10 cellular contexts compared by ENCODE assay signal in the genomic region with DNA sequence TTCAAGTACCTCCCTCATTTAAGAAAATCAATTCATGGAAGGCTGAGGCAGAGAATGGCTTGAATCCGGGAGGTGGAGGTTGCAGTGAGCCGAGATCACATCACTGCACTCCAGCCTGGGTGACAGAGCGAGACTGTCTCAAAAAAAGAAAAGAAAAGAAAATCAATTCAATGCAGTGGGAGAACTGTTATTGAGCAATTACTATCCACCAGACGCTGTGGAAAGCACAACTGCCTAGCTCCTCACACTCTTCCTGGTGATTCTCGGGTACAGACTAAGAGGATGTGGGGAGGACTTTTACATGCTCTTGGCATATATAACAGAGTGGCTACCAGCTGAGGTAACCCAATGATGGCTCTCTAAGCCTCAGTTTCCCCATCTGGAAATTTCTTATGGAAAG. TPM values are rescaled to one million over a fixed set of nuclear protein-coding genes. Genes with fewer than 3 reads are reported as not detected.
A peak's percentile ranks its signal among the peaks of the same experiment; 100 is the strongest.
DNase-seq lines count a peak whose midpoint lies in the region; ATAC-seq, FAIRE-seq and TF ChIP-seq lines count a peak whose summit lies in the region.
"Had no signal": no experiment of that assay in that cellular context is flagged by ENCODE, and none has a peak within 500 bp of the region (broad histone marks: within the 10 kb centered on the region; RNA-seq: fewer than 3 reads in every experiment).

No MANE protein-coding gene starts in this region.

- intact Hi-C loops in naive thymus-derived CD4-positive, alpha-beta T cell (cut with micrococcal nuclease) = loop anchor here in 1 of 2 donors (5.0 kb wide), 1 partner anchor 180 kb away; no protein-coding TSS in a partner anchor
- intact Hi-C loops in thyroid gland (cut with DNase I) = loop anchor here (10.0 kb wide), 1 partner anchor 513 kb away; no protein-coding TSS in a partner anchor

- peaks cover 20 to 26% of the 10 kb centered on the region in 2 donors for H3K4me1 ChIP-seq in naive thymus-derived CD4-positive, alpha-beta T cell (ENCODE audit: control insufficient read depth in 2 of 2, insufficient read depth in 2 of 2, low read length in 2 of 2)
- H3K4me1 ChIP-seq in thyroid gland = no peaks in the 10 kb centered on the region

- H3K27me3 ChIP-seq in naive thymus-derived CD4-positive, alpha-beta T cell (ENCODE audit: control insufficient read depth in 2 of 2, insufficient read depth in 2 of 2, low read length in 2 of 2) = no peaks in the 10 kb centered on the region
- H3K27me3 ChIP-seq in thyroid gland = no peaks in the 10 kb centered on the region

- POLR2A ChIA-PET in naive thymus-derived CD4-positive, alpha-beta T cell (lab: Charles Lee) = interaction anchor here (0.6 to 24.0 kb wide), 10 partner anchors 12 to 516 kb away, joined by 3 to 1322 read pairs (median 129); a partner anchor contains a TSS

- DNase-seq in AML-193 (lab: John Stamatoyannopoulos, UW) (peak; percentile 11 to 32), GM18507 (ENCODE audit: extremely low spot score, insufficient read length, low read depth) (no peak), NCI-H1092 treated with DMSO at 0.1 percent for 48 hours (lab: John Stamatoyannopoulos, UW) (no peak), NCI-H2107 (lab: John Stamatoyannopoulos, UW) (no peak), SHP77 (lab: John Stamatoyannopoulos, UW) (no peak), thyroid gland (no peak)
- no peak for DNase-seq in activated naive CD8-positive, alpha-beta T cell treated with anti-CD3 and anti-CD28 coated beads for 36 hours
- DNase-seq in naive thymus-derived CD4-positive, alpha-beta T cell = no peak
- DNase-seq: KG1, mesendoderm had no signal

- peak; percentile 35 for FAIRE-seq in GM18507 (lab: Jason Lieb, UNC)

- peak overlapping the region; percentile 85 for H3K27ac ChIP-seq in naive thymus-derived CD4-positive, alpha-beta T cell (ENCODE audit: low read depth, low read length)
- peak overlapping the region in 1 of 3 donors; percentile 69 for H3K27ac ChIP-seq in thyroid gland

- TF ChIP-seq CTCF in thyroid gland (IDR thresholded peaks at IDR 0.05) = no peak

- H3K4me1 Mint-ChIP-seq in activated naive CD8-positive, alpha-beta T cell treated with anti-CD3 and anti-CD28 coated beads for 36 hours = peaks cover 32% of the 10 kb centered on the region
- peaks cover 7 to 54% (median 27%) of the 10 kb centered on the region in 7 donors for H3K4me1 Mint-ChIP-seq in naive thymus-derived CD4-positive, alpha-beta T cell

- peak overlapping the region; percentile 98 for H3K27ac Mint-ChIP-seq in activated naive CD8-positive, alpha-beta T cell treated with anti-CD3 and anti-CD28 coated beads for 36 hours
- peak overlapping the region; percentile 92 to 99 (median 98) for H3K27ac Mint-ChIP-seq in naive thymus-derived CD4-positive, alpha-beta T cell

- no peak for TF ChIP-seq POLR2A in thyroid gland (IDR thresholded peaks at IDR 0.05)

- H3K9me3 ChIP-seq in naive thymus-derived CD4-positive, alpha-beta T cell (ENCODE audit: control insufficient read depth in 2 of 3, low read length in 3 of 3) = no peaks in the 10 kb centered on the region
- no peaks in the 10 kb centered on the region for H3K9me3 ChIP-seq in thyroid gland

- peak overlapping the region; percentile 89 for H3K4me3 Mint-ChIP-seq in activated naive CD8-positive, alpha-beta T cell treated with anti-CD3 and anti-CD28 coated beads for 36 hours
- H3K4me3 Mint-ChIP-seq in naive thymus-derived CD4-positive, alpha-beta T cell = peak overlapping the region; percentile 92 to 98 (median 94)

- WGBS in thyroid gland, 2 donors = 81 to 84% methylated on average over 5 of the region's 5 CpGs

- peak overlapping the region; percentile 68 for H3K4me3 ChIP-seq in naive thymus-derived CD4-positive, alpha-beta T cell (ENCODE audit: low read length)
- H3K4me3 ChIP-seq in thyroid gland (replicated peaks in 1 of 3) = no peak overlapping the region

- H3K9me3 Mint-ChIP-seq in activated naive CD8-positive, alpha-beta T cell treated with anti-CD3 and anti-CD28 coated beads for 36 hours = no peaks in the 10 kb centered on the region
- H3K9me3 Mint-ChIP-seq in naive thymus-derived CD4-positive, alpha-beta T cell = peaks cover 0 to 34% (median 0%) of the 10 kb centered on the region in 11 donors

- CTCF ChIA-PET in naive thymus-derived CD4-positive, alpha-beta T cell (lab: Charles Lee) = interaction anchor here (1.4 to 9.2 kb wide), 5 partner anchors 12 to 120 kb away, joined by 3 to 102 read pairs (median 12); no protein-coding TSS in a partner anchor

- ATAC-seq in naive thymus-derived CD4-positive, alpha-beta T cell = no peak

- H3K36me3 ChIP-seq in naive thymus-derived CD4-positive, alpha-beta T cell (ENCODE audit: control insufficient read depth in 2 of 3, insufficient read depth in 3 of 3, low read length in 3 of 3) = peaks cover 6 to 17% (median 16%) of the 10 kb centered on the region in 3 experiments
- H3K36me3 ChIP-seq in thyroid gland = no peaks in the 10 kb centered on the region

- H3K27me3 Mint-ChIP-seq in activated naive CD8-positive, alpha-beta T cell treated with anti-CD3 and anti-CD28 coated beads for 36 hours = peaks cover 12% of the 10 kb centered on the region
- H3K27me3 Mint-ChIP-seq in naive thymus-derived CD4-positive, alpha-beta T cell = peaks cover 0 to 8% (median 0%) of the 10 kb centered on the region in 5 donors

- peaks cover 34% of the 10 kb centered on the region for H3K36me3 Mint-ChIP-seq in activated naive CD8-positive, alpha-beta T cell treated with anti-CD3 and anti-CD28 coated beads for 36 hours
- peaks cover 6 to 51% (median 24%) of the 10 kb centered on the region in 5 donors for H3K36me3 Mint-ChIP-seq in naive thymus-derived CD4-positive, alpha-beta T cell

RNA-seq across cellular contexts. Expression of a gene that starts 2.7 kb away (rescaled TPM):
- total RNA-seq in activated naive CD8-positive, alpha-beta T cell treated with anti-CD3 and anti-CD28 coated beads for 36 hours = 1,000 to 10,000 TPM; 3,478 to 3,646 TPM
- over 10,000 TPM in 1 of 5 experiments, 1,000 to 10,000 TPM in 4; 3,911 to 13,454 (median 4,935) TPM for total RNA-seq in naive thymus-derived CD4-positive, alpha-beta T cell
- polyA plus RNA-seq in naive thymus-derived CD4-positive, alpha-beta T cell = over 10,000 TPM; 26,512 to 30,787 TPM
- total RNA-seq in thyroid gland = 1,000 to 10,000 TPM in 3 of 4 donors, 100 to 1,000 TPM in 1; 854 to 2,672 (median 1,302) TPM

Comparison
In these comparisons a context has a peak if more than half of its experiments do, and no peak if none do; other contexts are left out.
1. DNase-seq: peak in AML-193 (2 of 2); none in GM18507 (single experiment), activated naive CD8-positive, alpha-beta T cell treated with anti-CD3 and anti-CD28 coated beads for 36 hours (single experiment), naive thymus-derived CD4-positive, alpha-beta T cell (0 of 9), NCI-H1092 treated with DMSO at 0.1 percent for 48 hours (single experiment), NCI-H2107 (single experiment), SHP77 (0 of 2) and thyroid gland (0 of 2).